1 cellular context compared by ENCODE assay signal in the genomic region with DNA sequence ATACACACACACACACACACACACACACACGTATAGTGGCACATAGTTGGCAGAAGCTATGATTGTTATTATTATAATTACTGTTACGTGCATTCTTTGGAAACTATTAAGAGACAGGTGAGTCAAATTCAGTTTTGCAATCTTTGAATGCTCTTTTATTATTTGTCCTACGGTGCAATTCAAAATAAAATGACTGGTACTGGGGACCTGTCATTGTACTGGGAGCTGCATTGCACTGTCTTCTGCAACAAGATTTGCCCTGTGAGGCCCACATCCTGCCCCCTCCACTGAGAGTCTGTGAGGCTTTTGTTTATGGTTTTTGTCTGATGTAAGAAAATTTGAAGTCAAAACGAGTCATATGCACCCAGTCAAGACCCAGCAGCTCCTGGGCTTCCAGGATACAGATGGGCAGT.
A peak's percentile ranks its signal among the peaks of the same experiment; 100 is the strongest.
TF ChIP-seq lines count a peak whose summit lies in the region.

No MANE protein-coding gene starts in this region.

TF ChIP-seq in GM12878, 131 proteins besides CTCF, POLR2A, EP300 and RAD21:
- TF ChIP-seq FOXM1 (IDR thresholded peaks at IDR 0.05; ENCODE audit: low read depth, low read length) (0 out of 2 replicates have a peak, but pooled peaks have one; percentile 18), CHD1 (IDR thresholded peaks at IDR 0.05; ENCODE audit: low read depth, low read length) (no peak)
